8 cellular contexts compared by ENCODE assay signal in the genomic region with DNA sequence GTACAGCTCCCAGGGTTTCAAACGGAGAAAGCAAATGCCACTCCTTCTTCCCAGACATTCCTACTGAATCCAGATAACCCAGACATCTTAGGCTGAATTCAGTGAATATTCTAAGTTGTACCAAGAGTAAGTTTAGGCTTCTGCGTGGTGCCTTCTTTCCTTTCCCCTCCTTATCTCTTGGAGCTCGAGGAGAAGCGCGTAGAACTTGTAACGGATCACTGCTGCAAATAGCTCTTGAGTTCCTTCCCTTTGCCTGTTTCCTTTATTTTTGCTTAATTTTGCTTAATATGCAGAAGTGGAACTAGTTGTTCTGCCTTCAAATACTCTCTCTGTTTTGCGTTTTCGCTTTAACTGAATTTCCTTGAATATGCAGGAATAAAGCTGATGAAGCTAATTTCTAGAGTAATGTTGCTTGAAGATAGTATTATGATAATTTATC. TPM values are rescaled to one million over a fixed set of nuclear protein-coding genes. Genes with fewer than 3 reads are reported as not detected.
A peak's percentile ranks its signal among the peaks of the same experiment; 100 is the strongest.
DNase-seq lines count a peak whose midpoint lies in the region; ATAC-seq, FAIRE-seq and TF ChIP-seq lines count a peak whose summit lies in the region.

No MANE protein-coding gene starts in this region.

- peak overlapping the region; percentile 54 to 100 (median 98) for H3K27ac Mint-ChIP-seq in naive thymus-derived CD8-positive, alpha-beta T cell

- H3K4me1 Mint-ChIP-seq in naive thymus-derived CD8-positive, alpha-beta T cell = peaks cover 17 to 49% (median 39%) of the 10 kb centered on the region in 4 donors

- peak overlapping the region; percentile 92 to 100 (median 98) for H3K4me3 Mint-ChIP-seq in naive thymus-derived CD8-positive, alpha-beta T cell

- no peak for TF ChIP-seq CTCF in PC-9 (conservative IDR thresholded peaks at IDR 0.05)
- TF ChIP-seq CTCF in D721Med (IDR thresholded peaks at IDR 0.05; ENCODE audit: insufficient read depth, missing control alignments) = no peak

- no peaks in the 10 kb centered on the region for H3K9me3 Mint-ChIP-seq in naive thymus-derived CD8-positive, alpha-beta T cell

- H3K9me3 ChIP-seq in PC-9 (ENCODE audit: insufficient read depth, low read depth) (no peaks in the 10 kb centered on the region; the same call in 1 of the 2 replicates), duodenal mucosa (ENCODE audit: control insufficient read depth in 1 of 2, low read length in 2 of 2) (no peaks in the 10 kb centered on the region)

- H3F3A ChIP-seq in PC-9 (ENCODE audit: insufficient read depth, low read depth) = peaks cover 14% of the 10 kb centered on the region

- POLR2A ChIA-PET in PC-9 (lab: Charles Lee; ENCODE audit: unreplicated experiment) (interaction anchor here (0.6 to 1.1 kb wide), 3 partner anchors 131 to 150 kb away, joined by 3 to 7 read pairs (median 6); a partner anchor contains a TSS), HEK293T (lab: Yijun Ruan, JAX) (interaction anchor here (0.6 to 2.4 kb wide), 2 partner anchors 43 to 132 kb away, joined by 3 to 20 read pairs; a partner anchor contains a TSS)
- POLR2A ChIA-PET in naive thymus-derived CD8-positive, alpha-beta T cell (lab: Charles Lee) = interaction anchor here (0.6 to 4.1 kb wide), 14 partner anchors 10 to 530 kb away, joined by 3 to 107 read pairs (median 3); a partner anchor contains a TSS

- H3K79me2 ChIP-seq in PC-9 (ENCODE audit: low read depth) = peaks cover 55% of the 10 kb centered on the region

- peak overlapping the region; percentile 80 to 87 for H3K9ac ChIP-seq in duodenal mucosa (ENCODE audit: low read depth in 1 of 2, low read length in 2 of 2)

- DNase-seq in NCI-H1092 treated with DMSO at 0.1 percent for 48 hours (lab: John Stamatoyannopoulos, UW) (peak; percentile 28), NCI-H1092 (lab: John Stamatoyannopoulos, UW) (no peak), PC-9 (no peak), HEK293T (ENCODE audit: extremely low spot score) (no peak), D721Med (ENCODE audit: insufficient read length, low spot score) (no peak)
- peak in 1 of 10 donors; percentile 6 for DNase-seq in naive thymus-derived CD8-positive, alpha-beta T cell
- no peak for DNase-seq in activated CD4-positive, alpha-beta T cell treated with anti-CD3 and anti-CD28 coated beads for 1 hour

- no TSS peak for BruUV-seq in PC-9 (replicated peaks; lab: Mats Ljungman, UMichigan)

- peaks cover 40% of the 10 kb centered on the region for H3K4me1 ChIP-seq in PC-9 (replicated peaks; ENCODE audit: insufficient read depth)
- H3K4me1 ChIP-seq in duodenal mucosa (ENCODE audit: control insufficient read depth in 1 of 2, insufficient read depth in 2 of 2, low read length in 2 of 2) = peaks cover 10 to 13% of the 10 kb centered on the region in 2 donors

- ATAC-seq in naive thymus-derived CD8-positive, alpha-beta T cell = no peak

- no peaks in the 10 kb centered on the region for H4K20me1 ChIP-seq in PC-9 (ENCODE audit: insufficient read depth)

- FAIRE-seq in D721Med (lab: Jason Lieb, UNC) = no peak

- H3K9me2 ChIP-seq in PC-9 (ENCODE audit: insufficient read depth) = no peaks in the 10 kb centered on the region; the same call in 1 of the 2 replicates

- H3K27ac ChIP-seq in PC-9 (peak overlapping the region; percentile 58; the same call in 1 of the 2 replicates), duodenal mucosa (ENCODE audit: low read depth, low read length) (peak overlapping the region; percentile 73)

- H3K27me3 ChIP-seq in PC-9 (ENCODE audit: insufficient read depth, low read depth) (no peaks in the 10 kb centered on the region), duodenal mucosa (ENCODE audit: control insufficient read depth in 1 of 2, insufficient read depth in 2 of 2, low read length in 2 of 2) (no peaks in the 10 kb centered on the region)

- CTCF ChIA-PET in PC-9 (lab: Charles Lee) = interaction anchor here (1.0 kb wide), 1 partner anchor 132 kb away, joined by 3 read pairs; a partner anchor contains a TSS
- CTCF ChIA-PET in HEK293T (lab: Yijun Ruan, JAX) = no interaction called here

- no peaks in the 10 kb centered on the region for H3K36me3 ChIP-seq in PC-9 (ENCODE audit: low read depth)
- H3K36me3 ChIP-seq in duodenal mucosa (ENCODE audit: control insufficient read depth in 1 of 2, insufficient read depth in 2 of 2, low read length in 2 of 2) = no peaks in the 10 kb centered on the region

- H3K36me3 Mint-ChIP-seq in naive thymus-derived CD8-positive, alpha-beta T cell = no peaks in the 10 kb centered on the region

- no peaks in the 10 kb centered on the region for H3K27me3 Mint-ChIP-seq in naive thymus-derived CD8-positive, alpha-beta T cell

- H3K4me3 ChIP-seq in PC-9 (peak overlapping the region; percentile 91), duodenal mucosa (ENCODE audit: low read depth in 1 of 2, low read length in 2 of 2) (peak overlapping the region; percentile 94 to 95)

- intact Hi-C loops in PC-9 (cut with micrococcal nuclease; ENCODE audit: unreplicated experiment) = loop anchor here (1.0 to 2.0 kb wide), 2 partner anchors 146 to 212 kb away; no protein-coding TSS in a partner anchor

- H2AFZ ChIP-seq in PC-9 = peak overlapping the region; percentile 100

- peak overlapping the region; percentile 88 for H3K4me2 ChIP-seq in PC-9

TF ChIP-seq in HEK293T, 16 proteins besides CTCF, POLR2A, EP300 and RAD21:
- TF ChIP-seq SUZ12 (IDR thresholded peaks at IDR 0.05) (no peak), L3MBTL2 (conservative IDR thresholded peaks at IDR 0.05) (no peak), FOXM1 (IDR thresholded peaks at IDR 0.05; ENCODE audit: borderline replicate concordance) (no peak), FOXA1 (IDR thresholded peaks at IDR 0.05) (no peak), SP1 (IDR thresholded peaks at IDR 0.05) (no peak), LEF1 (IDR thresholded peaks at IDR 0.05; ENCODE audit: borderline replicate concordance) (no peak), ELF4 (IDR thresholded peaks at IDR 0.05) (no peak), BHLHE40 (IDR thresholded peaks at IDR 0.05; ENCODE audit: borderline replicate concordance) (no peak), FOXK2 (IDR thresholded peaks at IDR 0.05) (no peak), HDGF (IDR thresholded peaks at IDR 0.05; ENCODE audit: borderline replicate concordance) (no peak), TARDBP (IDR thresholded peaks at IDR 0.05) (no peak), ARNT (IDR thresholded peaks at IDR 0.05) (no peak), CTBP1 (IDR thresholded peaks at IDR 0.05; ENCODE audit: borderline replicate concordance) (no peak), NFRKB (IDR thresholded peaks at IDR 0.05) (no peak), ZNF384 (IDR thresholded peaks at IDR 0.05) (no peak)
- TF ChIP-seq, protein P1, sequence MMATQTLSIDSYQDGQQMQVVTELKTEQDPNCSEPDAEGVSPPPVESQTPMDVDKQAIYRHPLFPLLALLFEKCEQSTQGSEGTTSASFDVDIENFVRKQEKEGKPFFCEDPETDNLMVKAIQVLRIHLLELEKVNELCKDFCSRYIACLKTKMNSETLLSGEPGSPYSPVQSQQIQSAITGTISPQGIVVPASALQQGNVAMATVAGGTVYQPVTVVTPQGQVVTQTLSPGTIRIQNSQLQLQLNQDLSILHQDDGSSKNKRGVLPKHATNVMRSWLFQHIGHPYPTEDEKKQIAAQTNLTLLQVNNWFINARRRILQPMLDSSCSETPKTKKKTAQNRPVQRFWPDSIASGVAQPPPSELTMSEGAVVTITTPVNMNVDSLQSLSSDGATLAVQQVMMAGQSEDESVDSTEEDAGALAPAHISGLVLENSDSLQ (IDR thresholded peaks at IDR 0.05) = no peak

RNA-seq across cellular contexts. Expression of a gene that starts 1.0 kb away (rescaled TPM):
- 14.1 and 14.3 TPM in 2 replicates for total RNA-seq in PC-9 (2021)
- total RNA-seq in naive thymus-derived CD8-positive, alpha-beta T cell = 10 to 100 TPM; 23.5 to 24.8 TPM
- polyA plus RNA-seq in naive thymus-derived CD8-positive, alpha-beta T cell = 1 to 10 TPM; 3.8 to 4.4 (median 4.0) TPM
